17 cellular contexts compared by ENCODE assay signal in genomic region chrX:39425124-39425806, GRCh38.
DNase-seq lines count a peak whose midpoint lies in the region; ATAC-seq, FAIRE-seq and TF ChIP-seq lines count a peak whose summit lies in the region.
"Had no signal": no experiment of that assay in that cellular context is flagged by ENCODE, and none has a peak within 500 bp of the region (broad histone marks: within the 10 kb centered on the region; RNA-seq: fewer than 3 reads in every experiment).

No MANE protein-coding gene starts in this region.

- DNase-seq in activated CD8-positive, alpha-beta T cell treated with anti-CD3 and anti-CD28 coated beads for 36 hours = peak; percentile 26
- no peak for DNase-seq in activated CD8-positive, alpha-beta T cell treated with anti-CD3 and anti-CD28 coated beads, Interleukin-2, amount 10 ng/mL, durations not matched to agents 7 days and 5 days
- DNase-seq in T-helper 2 cell treated with Interferon-gamma antibody and Interleukin-4, amounts not matched to agents 5 μg/mL and 100 μg/mL, for 36 hours (ENCODE audit: low spot score) = peak; percentile 30
- no peak for DNase-seq in C1 segment of cervical spinal cord (lab: John Stamatoyannopoulos, UW)
- DNase-seq in NCI-H1436 (lab: John Stamatoyannopoulos, UW) = no peak
- DNase-seq: Calu3; CD8-positive, alpha-beta T cell; GF-D8; MV-4-11; NCI-H187; NCI-H2227 treated with DMSO at 0.1 percent for 48 hours; NCI-H524; NCI-H82; OCI-M1 had no signal

- POLR2A ChIA-PET in activated CD8-positive, alpha-beta T cell treated with anti-CD3 and anti-CD28 coated beads for 36 hours (lab: Charles Lee) = no interaction called here
- POLR2A ChIA-PET in activated CD8-positive, alpha-beta T cell treated with anti-CD3 and anti-CD28 coated beads, Interleukin-2, amount 10 ng/mL, durations not matched to agents 7 days and 5 days (lab: Charles Lee) = no interaction called here

- no peak overlapping the region for H3K4me3 Mint-ChIP-seq in activated CD8-positive, alpha-beta T cell treated with anti-CD3 and anti-CD28 coated beads for 36 hours
- H3K4me3 Mint-ChIP-seq in activated CD8-positive, alpha-beta T cell treated with anti-CD3 and anti-CD28 coated beads, Interleukin-2, amount 10 ng/mL, durations not matched to agents 7 days and 5 days = no peak overlapping the region
- H3K4me3 Mint-ChIP-seq in T-helper 2 cell treated with Interferon-gamma antibody and Interleukin-4, amounts not matched to agents 5 μg/mL and 100 μg/mL, for 36 hours = peak overlapping the region; percentile 6
- H3K4me3 Mint-ChIP-seq in activated T-helper 17 cell treated with anti-CD3 and anti-CD28 coated beads, Interleukin-2, amount 50 U/mL, for 72 hours = peak overlapping the region; percentile 78
- H3K4me3 Mint-ChIP-seq: CD8-positive, alpha-beta T cell had no signal

- intact Hi-C loops in activated CD8-positive, alpha-beta T cell treated with anti-CD3 and anti-CD28 coated beads for 36 hours (cut with micrococcal nuclease) = loop anchor here (10.0 kb wide), 1 partner anchor 90 kb away; no protein-coding TSS in a partner anchor

- H3K36me3 Mint-ChIP-seq in activated CD8-positive, alpha-beta T cell treated with anti-CD3 and anti-CD28 coated beads for 36 hours (ENCODE audit: low read depth) = peaks cover 22% of the 10 kb centered on the region
- H3K36me3 Mint-ChIP-seq in activated CD8-positive, alpha-beta T cell treated with anti-CD3 and anti-CD28 coated beads, Interleukin-2, amount 10 ng/mL, durations not matched to agents 7 days and 5 days (ENCODE audit: low read depth) = no peaks in the 10 kb centered on the region
- peaks cover 6% of the 10 kb centered on the region for H3K36me3 Mint-ChIP-seq in T-helper 2 cell treated with Interferon-gamma antibody and Interleukin-4, amounts not matched to agents 5 μg/mL and 100 μg/mL, for 36 hours (ENCODE audit: low read depth)
- H3K36me3 Mint-ChIP-seq in activated T-helper 17 cell treated with anti-CD3 and anti-CD28 coated beads, Interleukin-2, amount 50 U/mL, for 72 hours (ENCODE audit: low read depth) = no peaks in the 10 kb centered on the region
- H3K36me3 Mint-ChIP-seq: CD8-positive, alpha-beta T cell had no signal

- no peak for TF ChIP-seq CTCF in activated CD8-positive, alpha-beta T cell treated with anti-CD3 and anti-CD28 coated beads for 36 hours (IDR thresholded peaks at IDR 0.05)

- ATAC-seq in activated CD8-positive, alpha-beta T cell treated with anti-CD3 and anti-CD28 coated beads for 36 hours = peak; percentile 69
- ATAC-seq in activated CD8-positive, alpha-beta T cell treated with anti-CD3 and anti-CD28 coated beads, Interleukin-2, amount 10 ng/mL, durations not matched to agents 7 days and 5 days = no peak
- ATAC-seq in activated T-helper 17 cell treated with anti-CD3 and anti-CD28 coated beads, Interleukin-2, amount 50 U/mL, for 72 hours (replicated peaks) = peak; percentile 75
- ATAC-seq: A549; CD8-positive, alpha-beta T cell had no signal

- CTCF ChIA-PET in activated CD8-positive, alpha-beta T cell treated with anti-CD3 and anti-CD28 coated beads for 36 hours (lab: Charles Lee) = no interaction called here
- CTCF ChIA-PET in activated CD8-positive, alpha-beta T cell treated with anti-CD3 and anti-CD28 coated beads, Interleukin-2, amount 10 ng/mL, durations not matched to agents 7 days and 5 days (lab: Charles Lee) = no interaction called here

- H3K4me1 Mint-ChIP-seq in activated CD8-positive, alpha-beta T cell treated with anti-CD3 and anti-CD28 coated beads for 36 hours (ENCODE audit: low read depth) = peaks cover 70% of the 10 kb centered on the region
- peaks cover 16% of the 10 kb centered on the region for H3K4me1 Mint-ChIP-seq in activated CD8-positive, alpha-beta T cell treated with anti-CD3 and anti-CD28 coated beads, Interleukin-2, amount 10 ng/mL, durations not matched to agents 7 days and 5 days (ENCODE audit: low read depth)
- peaks cover 33% of the 10 kb centered on the region for H3K4me1 Mint-ChIP-seq in T-helper 2 cell treated with Interferon-gamma antibody and Interleukin-4, amounts not matched to agents 5 μg/mL and 100 μg/mL, for 36 hours (ENCODE audit: low read depth)
- H3K4me1 Mint-ChIP-seq in activated T-helper 17 cell treated with anti-CD3 and anti-CD28 coated beads, Interleukin-2, amount 50 U/mL, for 72 hours = peaks cover 23% of the 10 kb centered on the region

- peak; percentile 61 for FAIRE-seq in islet of Langerhans (lab: Jason Lieb, UNC)
- FAIRE-seq: A549 had no signal

- peak overlapping the region; percentile 94 for H3K27ac Mint-ChIP-seq in activated CD8-positive, alpha-beta T cell treated with anti-CD3 and anti-CD28 coated beads for 36 hours
- no peak overlapping the region for H3K27ac Mint-ChIP-seq in activated CD8-positive, alpha-beta T cell treated with anti-CD3 and anti-CD28 coated beads, Interleukin-2, amount 10 ng/mL, durations not matched to agents 7 days and 5 days
- peak overlapping the region; percentile 58 for H3K27ac Mint-ChIP-seq in T-helper 2 cell treated with Interferon-gamma antibody and Interleukin-4, amounts not matched to agents 5 μg/mL and 100 μg/mL, for 36 hours
- H3K27ac Mint-ChIP-seq in activated T-helper 17 cell treated with anti-CD3 and anti-CD28 coated beads, Interleukin-2, amount 50 U/mL, for 72 hours = peak overlapping the region; percentile 100
- H3K27ac Mint-ChIP-seq: CD8-positive, alpha-beta T cell had no signal

- peaks cover 20% of the 10 kb centered on the region for H3K9me3 Mint-ChIP-seq in activated CD8-positive, alpha-beta T cell treated with anti-CD3 and anti-CD28 coated beads for 36 hours
- H3K9me3 Mint-ChIP-seq in activated CD8-positive, alpha-beta T cell treated with anti-CD3 and anti-CD28 coated beads, Interleukin-2, amount 10 ng/mL, durations not matched to agents 7 days and 5 days (ENCODE audit: insufficient read depth) = no peaks in the 10 kb centered on the region
- peaks cover 11% of the 10 kb centered on the region for H3K9me3 Mint-ChIP-seq in T-helper 2 cell treated with Interferon-gamma antibody and Interleukin-4, amounts not matched to agents 5 μg/mL and 100 μg/mL, for 36 hours
- H3K9me3 Mint-ChIP-seq in activated T-helper 17 cell treated with anti-CD3 and anti-CD28 coated beads, Interleukin-2, amount 50 U/mL, for 72 hours = peaks cover 5% of the 10 kb centered on the region
- H3K9me3 Mint-ChIP-seq: CD8-positive, alpha-beta T cell had no signal

- no peaks in the 10 kb centered on the region for H3K27me3 Mint-ChIP-seq in activated CD8-positive, alpha-beta T cell treated with anti-CD3 and anti-CD28 coated beads for 36 hours
- H3K27me3 Mint-ChIP-seq in activated CD8-positive, alpha-beta T cell treated with anti-CD3 and anti-CD28 coated beads, Interleukin-2, amount 10 ng/mL, durations not matched to agents 7 days and 5 days (ENCODE audit: low read depth) = no peaks in the 10 kb centered on the region
- H3K27me3 Mint-ChIP-seq in T-helper 2 cell treated with Interferon-gamma antibody and Interleukin-4, amounts not matched to agents 5 μg/mL and 100 μg/mL, for 36 hours (ENCODE audit: low read depth) = no peaks in the 10 kb centered on the region
- H3K27me3 Mint-ChIP-seq in activated T-helper 17 cell treated with anti-CD3 and anti-CD28 coated beads, Interleukin-2, amount 50 U/mL, for 72 hours = no peaks in the 10 kb centered on the region

Comparison
In these comparisons a context has a peak if more than half of its experiments do, and no peak if none do; other contexts are left out.
1. DNase-seq: peak in activated CD8-positive, alpha-beta T cell treated with anti-CD3 and anti-CD28 coated beads for 36 hours (single experiment) and T-helper 2 cell treated with Interferon-gamma antibody and Interleukin-4, amounts not matched to agents 5 μg/mL and 100 μg/mL, for 36 hours (single experiment); none in activated CD8-positive, alpha-beta T cell treated with anti-CD3 and anti-CD28 coated beads, Interleukin-2, amount 10 ng/mL, durations not matched to agents 7 days and 5 days (single experiment), C1 segment of cervical spinal cord (0 of 14) and NCI-H1436 (single experiment).
2. H3K4me3 Mint-ChIP-seq: peak in T-helper 2 cell treated with Interferon-gamma antibody and Interleukin-4, amounts not matched to agents 5 μg/mL and 100 μg/mL, for 36 hours (single experiment) and activated T-helper 17 cell treated with anti-CD3 and anti-CD28 coated beads, Interleukin-2, amount 50 U/mL, for 72 hours (single experiment); none in activated CD8-positive, alpha-beta T cell treated with anti-CD3 and anti-CD28 coated beads for 36 hours (single experiment) and activated CD8-positive, alpha-beta T cell treated with anti-CD3 and anti-CD28 coated beads, Interleukin-2, amount 10 ng/mL, durations not matched to agents 7 days and 5 days (single experiment).